8 cellular contexts compared by ENCODE assay signal in genomic region chr7:6636741-6637543, GRCh38. TPM values are rescaled to one million over a fixed set of nuclear protein-coding genes. Genes with fewer than 3 reads are reported as not detected.
A peak's percentile ranks its signal among the peaks of the same experiment; 100 is the strongest.
DNase-seq lines count a peak whose midpoint lies in the region; ATAC-seq and TF ChIP-seq lines count a peak whose summit lies in the region.

TSS of gene ZNF316 (plus strand) at chr7:6637318. CDS start at chr7:6642410, 5,092 bp downstream.

- peaks cover 12 to 18% of the 10 kb centered on the region in 2 donors for H3K4me1 ChIP-seq in thoracic aorta (ENCODE audit: control insufficient read depth in 1 of 2, low read depth in 2 of 2)

- ATAC-seq in HG03064 (IDR thresholded peaks at IDR 0.05; ENCODE audit: low read depth, unreplicated experiment) (peak; percentile 71), thoracic aorta (ENCODE audit: insufficient number of reproducible peaks, low FRiP score, low read depth) (no peak)

- H3K36me3 ChIP-seq in thoracic aorta: peaks cover 5% of the 10 kb centered on the region

- H3K4me3 ChIP-seq in AG04450 (ENCODE audit: low read depth, low read length) (peak within 1 kb of the TSS; percentile 71), thoracic aorta (peak within 1 kb of the TSS; percentile 99)

- H3K27ac ChIP-seq in AG04450 (ENCODE audit: low read depth, low read length) (peak within 1 kb of the TSS; percentile 11), thoracic aorta (peak within 1 kb of the TSS; percentile 56 to 67)

- no peaks in the 10 kb centered on the region for H3K27me3 ChIP-seq in AG04450 (ENCODE audit: control insufficient read depth, insufficient read depth, low read length)
- no peaks in the 10 kb centered on the region for H3K27me3 ChIP-seq in thoracic aorta (replicated peaks; ENCODE audit: insufficient read depth)

- DNase-seq in AG04450 (ENCODE audit: low read depth, low spot score) (no peak), RPMI7951 (ENCODE audit: low read depth) (peak; percentile 64), activated gamma-delta T cell treated with Interleukin-2 at 50 U/mL for 16 hours (peak; percentile 55), globus pallidus (ENCODE audit: low spot score) (peak; percentile 64), occipital lobe (lab: John Stamatoyannopoulos, UW) (peak; percentile 29), thoracic aorta (ENCODE audit: low spot score) (no peak)

- peak; percentile 70 for TF ChIP-seq POLR2A in GM18526 (IDR thresholded peaks at IDR 0.05; ENCODE audit: extremely low read depth, insufficient read length)

- CTCF ChIA-PET in AG04450 (lab: Charles Lee): no interaction called here

- POLR2A ChIA-PET in AG04450 (lab: Yijun Ruan, JAX): interaction anchor here (0.7 to 1.3 kb wide), 2 partner anchors 47 to 70 kb away, joined by 3 to 5 read pairs; partner anchors contain the start of genes INTS15 and ZNF12

- no peak for TF ChIP-seq CTCF in AG04450 (IDR thresholded peaks at IDR 0.05; ENCODE audit: low read depth, low read length)
- no peak for TF ChIP-seq CTCF in thoracic aorta (IDR thresholded peaks at IDR 0.05)

- H3K9me3 ChIP-seq in AG04450 (ENCODE audit: control insufficient read depth, insufficient read depth, low read length) (peaks cover 3% of the 10 kb centered on the region; the same call in 1 of the 2 replicates), thoracic aorta (no peaks in the 10 kb centered on the region)

RNA-seq across cellular contexts. Expression of gene ZNF316, which starts in this region (rescaled TPM):
- 4.8 and 5.6 TPM in 2 replicates for polyA plus RNA-seq in AG04450 (2011; rRNA removed)
- 8.3 and 10.7 TPM in 2 replicates for polyA minus RNA-seq in AG04450 (2011; rRNA and poly(A)+ RNA removed)
- 2.9 and 6.3 TPM in 2 replicates for total RNA-seq in RPMI7951 (2014; rRNA removed; shearing (Covaris generic))
- total RNA-seq in occipital lobe (18.2 TPM), thoracic aorta (10 to 100 TPM; 54.4 to 64.6 TPM)

Comparison
In these comparisons a context has a peak if more than half of its experiments do, and no peak if none do; other contexts are left out.
1. DNase-seq: peak in RPMI7951 (single experiment), activated gamma-delta T cell treated with Interleukin-2 at 50 U/mL for 16 hours (single experiment), globus pallidus (single experiment) and occipital lobe (single experiment); none in AG04450 (single experiment) and thoracic aorta (single experiment).